ENCODE assay signal across 16 cellular contexts in genomic region chr4:1058198-1058996, GRCh38. TPM values are rescaled to one million over a fixed set of nuclear protein-coding genes. Genes with fewer than 3 reads are reported as not detected.
DNase-seq lines count a peak whose midpoint lies in the region; TF ChIP-seq lines count a peak whose summit lies in the region.
"Had no signal": no experiment of that assay in that cellular context is flagged by ENCODE, and none has a peak within 500 bp of the region (broad histone marks: within the 10 kb centered on the region; RNA-seq: fewer than 3 reads in every experiment).

No MANE protein-coding gene starts in this region.

- H3K23me2 ChIP-seq in H9 (ENCODE audit: insufficient read length, low read depth, low read length, poor library complexity, severe bottlenecking) = no peaks in the 10 kb centered on the region

- H3K23ac ChIP-seq in H9 (ENCODE audit: insufficient read length, low read depth, low read length) = no peak overlapping the region

- H2AFZ ChIP-seq in H9 (ENCODE audit: low read length) = no peak overlapping the region
- H2AFZ ChIP-seq: parathyroid adenoma had no signal

- no peaks in the 10 kb centered on the region for H3K27me3 ChIP-seq in H9 (ENCODE audit: insufficient read depth, low read length)
- H3K27me3 ChIP-seq: ascending aorta had no signal

- H3K4me1 ChIP-seq in H9 (ENCODE audit: insufficient read depth, low read length) = no peaks in the 10 kb centered on the region
- H3K4me1 ChIP-seq: HAP-1, parathyroid adenoma had no signal

- H3K27me3 Mint-ChIP-seq in H9 (ENCODE audit: low read depth) = peaks cover 61% of the 10 kb centered on the region

- no peak overlapping the region for H2BK20ac ChIP-seq in H9 (ENCODE audit: low read depth, low read length, poor library complexity, severe bottlenecking)

- no peak overlapping the region for H3K4ac ChIP-seq in H9 (ENCODE audit: low read depth, low read length)

- H4K8ac ChIP-seq in H9 (replicated peaks; ENCODE audit: insufficient read length, low read depth, low read length) = no peak overlapping the region

- no peak overlapping the region for H3K18ac ChIP-seq in H9 (ENCODE audit: insufficient read length, low read depth, low read length)

- H3K36me3 Mint-ChIP-seq in H9 (ENCODE audit: insufficient read depth in 1 of 3, low read depth in 3 of 3) = no peaks in the 10 kb centered on the region

- TF ChIP-seq CTCF in H9 (conservative IDR thresholded peaks at IDR 0.05) (no peak), epithelial cell of esophagus (IDR thresholded peaks at IDR 0.05; ENCODE audit: insufficient read depth, low read depth, low read length, missing control alignments) (no peak)

- no CpG with 5 or more reads among the region's 35 CpGs for WGBS in H9 (ENCODE audit: extremely low coverage, insufficient read length, low lambda C conversion rate)

- no peak overlapping the region for H3K4me3 Mint-ChIP-seq in H9

- no peak overlapping the region for H4K91ac ChIP-seq in H9 (ENCODE audit: insufficient read length, low read depth, low read length)

- no peak overlapping the region for H3K4me2 ChIP-seq in H9 (ENCODE audit: insufficient read depth, insufficient read length, low read length)

- H4K20me1 ChIP-seq in H9 (ENCODE audit: control insufficient read depth, insufficient read depth, insufficient read length) = no peaks in the 10 kb centered on the region

- no peak overlapping the region for H3K27ac ChIP-seq in H9 (ENCODE audit: insufficient read length, low read depth, low read length)
- H3K27ac ChIP-seq: ascending aorta, parathyroid adenoma, SJCRH30 had no signal

- no peaks in the 10 kb centered on the region for H3K79me1 ChIP-seq in H9 (ENCODE audit: insufficient read depth, low read depth, low read length, poor library complexity, severe bottlenecking)

- H2AK5ac ChIP-seq in H9 (ENCODE audit: insufficient read length, low read length) = no peak overlapping the region

- H3K4me1 Mint-ChIP-seq in H9 = peaks cover 2 to 10% of the 10 kb centered on the region in 2 experiments; a peak in 2 of 4 replicates

- no peak overlapping the region for H4K5ac ChIP-seq in H9 (ENCODE audit: insufficient read length, low read depth, low read length)

- no peak overlapping the region for H3T11ph ChIP-seq in H9 (ENCODE audit: low read length)

- H3K27ac Mint-ChIP-seq in H9 = no peak overlapping the region; a peak in 1 of 7 replicates
- H3K27ac Mint-ChIP-seq: activated T-helper 2 cell treated with anti-CD3 and anti-CD28 coated beads, Interferon-gamma antibody, Interleukin-2, Interleukin-4, amounts not matched to agents 10 μg/mL and 5 μg/mL and 100 μg/mL, durations not matched to agents 14 hours and 24 hours and 36 hours had no signal

- H3K9ac ChIP-seq in H9 (ENCODE audit: extremely low read depth, insufficient read length, low read length) = no peak overlapping the region
- H3K9ac ChIP-seq: parathyroid adenoma had no signal

- H2BK5ac ChIP-seq in H9 (ENCODE audit: insufficient read length, low read length) = no peak overlapping the region

- no peak overlapping the region for H2BK12ac ChIP-seq in H9 (ENCODE audit: insufficient read length, low read depth, low read length)

- no peak overlapping the region for H3K56ac ChIP-seq in H9 (ENCODE audit: insufficient read length, low read depth, low read length)

- H3K9me3 ChIP-seq in H9 (ENCODE audit: control insufficient read depth, low read depth, low read length) = no peaks in the 10 kb centered on the region
- H3K9me3 ChIP-seq: ascending aorta, HAP-1, SJCRH30 had no signal

- no peak overlapping the region for H3K14ac ChIP-seq in H9 (ENCODE audit: insufficient read depth, low read length)

- no peak overlapping the region for H3K4me3 ChIP-seq in epithelial cell of esophagus (ENCODE audit: low read length)
- H3K4me3 ChIP-seq: ascending aorta, HAP-1, SJCRH30 had no signal

- H3K79me2 ChIP-seq in H9 (ENCODE audit: insufficient read depth, low read length) = no peaks in the 10 kb centered on the region
- H3K79me2 ChIP-seq: parathyroid adenoma had no signal

- no peak overlapping the region for H2BK120ac ChIP-seq in H9 (ENCODE audit: low read depth, low read length, poor library complexity, severe bottlenecking)

- H3K9me3 Mint-ChIP-seq in H9 = no peaks in the 10 kb centered on the region
- H3K9me3 Mint-ChIP-seq: activated T-helper 2 cell treated with anti-CD3 and anti-CD28 coated beads, Interferon-gamma antibody, Interleukin-2, Interleukin-4, amounts not matched to agents 10 μg/mL and 5 μg/mL and 100 μg/mL, durations not matched to agents 14 hours and 24 hours and 36 hours had no signal

- no peak overlapping the region for H2BK15ac ChIP-seq in H9 (ENCODE audit: low read depth, low read length)

- DNase-seq in D341Med (ENCODE audit: low spot score) (peak; percentile 25), H9 (peak; percentile 26), epithelial cell of esophagus (ENCODE audit: low read depth) (peak; percentile 35), myocyte (ENCODE audit: low read depth) (peak; percentile 37), NCI-H187 treated with DMSO at 0.1 percent for 48 hours (lab: John Stamatoyannopoulos, UW) (no peak), medulla oblongata (ENCODE audit: extremely low spot score) (no peak)
- no peak for DNase-seq in stimulated activated CD4-positive, alpha-beta T cell treated with anti-CD3 and anti-CD28 coated beads, Interleukin-12 subunit alpha, Interleukin-12 subunit beta, amount 100 ng/mL, for 4 hours
- DNase-seq: activated CD4-positive, alpha-beta T cell treated with anti-CD3 and anti-CD28 coated beads, Interleukin-2, amount 50 U/mL, for 4 hours; EL; NCI-H1092; NK-92 treated with Interleukin-12 subunit alpha and Interleukin-12 subunit beta, amount 100 ng/mL, for 24 hours; SJCRH30 had no signal

RNA-seq across cellular contexts. Expression of gene FGFRL1, which starts 47.0 kb away (rescaled TPM):
- total RNA-seq in H9 (2021) = 25.8 and 26.1 TPM in 2 replicates
- total RNA-seq in myocyte = 20.5 and 22.5 TPM in 2 replicates
- 25.0 TPM for polyA plus RNA-seq in myocyte (2012)

RNA-seq across cellular contexts. Expression of gene RNF212, which starts 55.0 kb away (rescaled TPM):
- 3.0 and 3.3 TPM in 2 replicates for total RNA-seq in H9 (2021)
- total RNA-seq in myocyte = not detected in 2 replicates
- not detected for polyA plus RNA-seq in myocyte (2012)
- total RNA-seq: ascending aorta, SJCRH30 had no signal

Comparison
In these comparisons a context has a peak if more than half of its experiments do, and no peak if none do; other contexts are left out.
1. DNase-seq: peak in D341Med (single experiment), H9 (single experiment), epithelial cell of esophagus (single experiment) and myocyte (single experiment); none in NCI-H187 treated with DMSO at 0.1 percent for 48 hours (single experiment), medulla oblongata (single experiment) and stimulated activated CD4-positive, alpha-beta T cell treated with anti-CD3 and anti-CD28 coated beads, Interleukin-12 subunit alpha, Interleukin-12 subunit beta, amount 100 ng/mL, for 4 hours (single experiment).